ENCODE assay signal across 1 cellular context in genomic region chr12:112904571-112904970, GRCh38.
A peak's percentile ranks its signal among the peaks of the same experiment; 100 is the strongest.
TF ChIP-seq lines count a peak whose summit lies in the region.

No MANE protein-coding gene starts in this region.

TF ChIP-seq in endothelial cell of umbilical vein, 7 proteins besides CTCF, POLR2A, EP300 and RAD21:
- TF ChIP-seq FOS (IDR thresholded peaks at IDR 0.05; ENCODE audit: borderline replicate concordance, insufficient read depth, low read length), result peak; percentile 28
- no peak for TF ChIP-seq MAX (IDR thresholded peaks at IDR 0.05; ENCODE audit: insufficient read depth, insufficient read length)
- peak; percentile 44 for TF ChIP-seq POLR2AphosphoS5 (IDR thresholded peaks at IDR 0.05; ENCODE audit: insufficient read depth, low read depth, low read length)
- TF ChIP-seq GATA2 (IDR thresholded peaks at IDR 0.05; ENCODE audit: insufficient read depth, insufficient read length, low read depth, low read length), result no peak
